8 cellular contexts compared by ENCODE assay signal in the genomic region with DNA sequence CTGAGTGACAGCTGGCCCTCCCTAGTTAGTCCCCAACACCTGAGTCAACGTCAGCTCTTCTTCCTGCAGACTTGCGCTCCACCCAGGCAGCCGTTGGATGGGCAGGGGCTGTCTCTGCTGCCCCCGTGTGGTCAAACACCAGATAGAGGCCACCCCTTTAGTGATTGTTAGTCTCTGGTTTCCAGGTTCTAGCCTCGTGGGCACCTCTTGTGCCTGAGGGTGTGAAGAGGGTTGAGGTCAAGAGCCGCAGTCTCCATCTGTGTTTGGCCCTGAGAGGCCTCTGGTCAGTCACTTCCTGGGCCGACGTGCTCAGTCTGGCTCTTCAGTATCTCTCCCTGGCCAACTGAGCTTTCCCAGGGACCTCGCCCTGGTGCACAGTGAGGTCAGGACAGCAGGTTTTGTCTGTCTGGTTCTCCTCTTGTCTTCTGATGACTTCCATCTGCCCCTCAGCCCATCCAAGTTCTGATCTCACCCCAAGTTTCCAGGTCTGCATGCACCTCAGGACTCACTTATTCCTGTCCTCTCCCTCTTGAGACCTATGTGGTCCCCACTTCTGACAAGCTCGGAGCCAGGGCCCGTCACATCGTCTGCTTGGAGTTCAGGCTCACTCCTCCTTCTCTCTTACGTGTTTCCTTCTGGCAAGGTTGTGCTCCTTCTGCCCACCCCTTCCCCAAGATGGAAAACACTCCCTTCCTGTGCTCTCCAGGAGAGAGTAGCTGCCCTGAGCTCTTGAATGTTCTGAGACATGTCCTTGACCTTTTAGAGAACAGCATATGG. TPM values are rescaled to one million over a fixed set of nuclear protein-coding genes. Genes with fewer than 3 reads are reported as not detected.
DNase-seq lines count a peak whose midpoint lies in the region; ATAC-seq and TF ChIP-seq lines count a peak whose summit lies in the region.

No MANE protein-coding gene starts in this region.

- H3K27ac ChIP-seq in CD8-positive, alpha-beta T cell (ENCODE audit: low read depth, low read length), result no peak overlapping the region
- no peak overlapping the region for H3K27ac ChIP-seq in Panc1 (ENCODE audit: low read length)
- H3K27ac ChIP-seq in foreskin keratinocyte, result no peak overlapping the region
- H3K27ac ChIP-seq in prostate gland, result no peak overlapping the region

- CTCF ChIA-PET in CD8-positive, alpha-beta T cell (lab: Charles Lee), result interaction anchor here (0.6 to 4.1 kb wide), 25 partner anchors 8 to 464 kb away, joined by 3 to 45 read pairs (median 4); no protein-coding TSS in a partner anchor
- CTCF ChIA-PET in Panc1 (lab: Charles Lee), result interaction anchor here (0.6 to 3.0 kb wide), 9 partner anchors 14 to 383 kb away, joined by 3 to 8 read pairs (median 3); no protein-coding TSS in a partner anchor

- no peak for TF ChIP-seq POLR2A in prostate gland (IDR thresholded peaks at IDR 0.05)

- peak; percentile 66 for TF ChIP-seq CTCF in CD8-positive, alpha-beta T cell (IDR thresholded peaks at IDR 0.05)
- TF ChIP-seq CTCF in Panc1 (IDR thresholded peaks at IDR 0.05) (peak; percentile 95), foreskin keratinocyte (conservative IDR thresholded peaks at IDR 0.05) (peak; percentile 90), prostate gland (IDR thresholded peaks at IDR 0.05) (peak; percentile 47 to 84 (median 70))

- peak; percentile 37 to 74 (median 55) for DNase-seq in CD8-positive, alpha-beta T cell
- DNase-seq in Panc1 (ENCODE audit: low read depth, low spot score) (no peak), foreskin keratinocyte (no peak), prostate gland (ENCODE audit: low spot score) (peak; percentile 46)
- peak; percentile 68 to 72 for DNase-seq in activated T-cell treated with anti-CD3 and anti-CD28 coated beads, Interleukin-2, amount 50 U/mL, for 72 hours

- H3K4me1 ChIP-seq in CD8-positive, alpha-beta T cell (ENCODE audit: insufficient read depth, low read length), result no peaks in the 10 kb centered on the region
- H3K4me1 ChIP-seq in Panc1 (ENCODE audit: control insufficient read depth, insufficient read depth, low read length), result no peaks in the 10 kb centered on the region
- H3K4me1 ChIP-seq in foreskin keratinocyte, result no peaks in the 10 kb centered on the region
- H3K4me1 ChIP-seq in prostate gland (replicated peaks), result no peaks in the 10 kb centered on the region

- BruUV-seq in Panc1 (replicated peaks; lab: Mats Ljungman, UMichigan), result no TSS peak

- intact Hi-C loops in CD8-positive, alpha-beta T cell (cut with DNase I, micrococcal nuclease), result loop anchor here in 1 of 2 experiments (1.0 to 10.0 kb wide), 2 partner anchors 420 to 464 kb away; no protein-coding TSS in a partner anchor
- intact Hi-C loops in Panc1 (cut with micrococcal nuclease; ENCODE audit: unreplicated experiment) (loop anchor here (10.0 kb wide), 1 partner anchor 400 kb away; no protein-coding TSS in a partner anchor), prostate gland (cut with DNase I) (loop anchor here (5.0 kb wide), 2 partner anchors 68 to 202 kb away; no protein-coding TSS in a partner anchor)

- no peaks in the 10 kb centered on the region for H3K9me3 ChIP-seq in CD8-positive, alpha-beta T cell (ENCODE audit: low read length)
- H3K9me3 ChIP-seq in Panc1 (ENCODE audit: control insufficient read depth, insufficient read depth, low read depth, low read length) (no peaks in the 10 kb centered on the region), prostate gland (no peaks in the 10 kb centered on the region)

- WGBS in prostate gland, result 37% methylated on average over 13 of the region's 13 CpGs

- H3K36me3 Mint-ChIP-seq in CD8-positive, alpha-beta T cell, result no peaks in the 10 kb centered on the region
- H3K36me3 Mint-ChIP-seq in activated T-cell treated with anti-CD3 and anti-CD28 coated beads, Interleukin-2, amount 50 U/mL, for 72 hours (ENCODE audit: insufficient read depth in 2 of 2), result no peaks in the 10 kb centered on the region

- ATAC-seq in CD8-positive, alpha-beta T cell, result peak; percentile 83
- peak; percentile 54 for ATAC-seq in HG02938 (IDR thresholded peaks at IDR 0.05; ENCODE audit: unreplicated experiment)
- ATAC-seq in Panc1, result peak; percentile 86
- peak; percentile 69 to 70 for ATAC-seq in activated T-cell treated with anti-CD3 and anti-CD28 coated beads, Interleukin-2, amount 50 U/mL, for 72 hours (replicated peaks in 1 of 2)
- peak; percentile 60 for ATAC-seq in foreskin keratinocyte
- no peak for ATAC-seq in GM21717 (IDR thresholded peaks at IDR 0.05; ENCODE audit: unreplicated experiment)
- ATAC-seq in GM21526 (IDR thresholded peaks at IDR 0.05; ENCODE audit: low FRiP score, unreplicated experiment), result no peak

- no peaks in the 10 kb centered on the region for H3K36me3 ChIP-seq in CD8-positive, alpha-beta T cell (ENCODE audit: insufficient read depth, low read length)
- H3K36me3 ChIP-seq in Panc1 (ENCODE audit: control insufficient read depth, insufficient read depth, low read length) (peaks cover 3% of the 10 kb centered on the region; the same call in 1 of the 2 replicates), prostate gland (peaks cover 0 to 9% of the 10 kb centered on the region in 2 donors)

- peaks cover 4% of the 10 kb centered on the region for H3K4me1 Mint-ChIP-seq in CD8-positive, alpha-beta T cell (ENCODE audit: low read depth)
- peaks cover 4% of the 10 kb centered on the region for H3K4me1 Mint-ChIP-seq in activated T-cell treated with anti-CD3 and anti-CD28 coated beads, Interleukin-2, amount 50 U/mL, for 72 hours (ENCODE audit: low read depth)

- H3K27me3 Mint-ChIP-seq in CD8-positive, alpha-beta T cell (ENCODE audit: low read depth), result peaks cover 28% of the 10 kb centered on the region
- peaks cover 23% of the 10 kb centered on the region for H3K27me3 Mint-ChIP-seq in activated T-cell treated with anti-CD3 and anti-CD28 coated beads, Interleukin-2, amount 50 U/mL, for 72 hours (ENCODE audit: low read depth)

- H3K4me3 ChIP-seq in CD8-positive, alpha-beta T cell (ENCODE audit: low read depth, low read length), result no peak overlapping the region
- no peak overlapping the region for H3K4me3 ChIP-seq in Panc1 (ENCODE audit: low read depth in 2 of 2, low read length in 2 of 2)
- H3K4me3 ChIP-seq in prostate gland, result no peak overlapping the region

- H3K9me3 Mint-ChIP-seq in CD8-positive, alpha-beta T cell, result no peaks in the 10 kb centered on the region
- H3K9me3 Mint-ChIP-seq in activated T-cell treated with anti-CD3 and anti-CD28 coated beads, Interleukin-2, amount 50 U/mL, for 72 hours, result no peaks in the 10 kb centered on the region

- POLR2A ChIA-PET in CD8-positive, alpha-beta T cell (lab: Charles Lee), result no interaction called here
- POLR2A ChIA-PET in Panc1 (lab: Charles Lee), result interaction anchor here (0.6 kb wide), 1 partner anchor 30 kb away, joined by 4 read pairs; no protein-coding TSS in a partner anchor

- no peaks in the 10 kb centered on the region for H3K27me3 ChIP-seq in CD8-positive, alpha-beta T cell (ENCODE audit: insufficient read depth, low read length)
- H3K27me3 ChIP-seq in Panc1 (ENCODE audit: control insufficient read depth, insufficient read depth, low read length) (no peaks in the 10 kb centered on the region), foreskin keratinocyte (no peaks in the 10 kb centered on the region), prostate gland (replicated peaks; ENCODE audit: insufficient read depth) (no peaks in the 10 kb centered on the region)

- in situ Hi-C loops in Panc1 (cut with HindIII; ENCODE audit: low pct_unique_long_range_greater_than_20kb, low sequenced_read_pairs), result no loop called here

- H3K27ac Mint-ChIP-seq in CD8-positive, alpha-beta T cell, result no peak overlapping the region
- no peak overlapping the region for H3K27ac Mint-ChIP-seq in activated T-cell treated with anti-CD3 and anti-CD28 coated beads, Interleukin-2, amount 50 U/mL, for 72 hours

- no peak overlapping the region for H3K4me3 Mint-ChIP-seq in CD8-positive, alpha-beta T cell
- H3K4me3 Mint-ChIP-seq in activated T-cell treated with anti-CD3 and anti-CD28 coated beads, Interleukin-2, amount 50 U/mL, for 72 hours, result no peak overlapping the region

RNA-seq across cellular contexts. Expression of a gene that starts 20.9 kb away (rescaled TPM):
- not detected for total RNA-seq in CD8-positive, alpha-beta T cell
- total RNA-seq in Panc1 (2021; ENCODE audit: unreplicated experiment) (99.1 TPM), foreskin keratinocyte (107 and 126 TPM in 2 replicates), prostate gland (10 to 100 TPM; 75.0 to 91.3 TPM)
- 156 TPM for polyA plus RNA-seq in Panc1 (2012; ENCODE audit: insufficient read length)
- 1 to 10 TPM in 1 of 2 donors, under 1 TPM in 1; 0.67 to 2.8 TPM for total RNA-seq in activated T-cell treated with anti-CD3 and anti-CD28 coated beads, Interleukin-2, amount 50 U/mL, for 72 hours
- polyA plus RNA-seq in foreskin keratinocyte, result 118 and 129 TPM in 2 replicates

RNA-seq across cellular contexts. Expression of a gene that starts 48.1 kb away (rescaled TPM):
- total RNA-seq in CD8-positive, alpha-beta T cell, result not detected
- total RNA-seq in Panc1 (2021; ENCODE audit: unreplicated experiment) (2.6 TPM), foreskin keratinocyte (0.24 and 0.35 TPM in 2 replicates), prostate gland (10 to 100 TPM; 17.3 to 26.0 TPM)
- polyA plus RNA-seq in Panc1 (2012; ENCODE audit: insufficient read length), result 2.0 TPM
- not detected for total RNA-seq in activated T-cell treated with anti-CD3 and anti-CD28 coated beads, Interleukin-2, amount 50 U/mL, for 72 hours
- polyA plus RNA-seq in foreskin keratinocyte, result 0.26 and 0.29 TPM in 2 replicates

Comparison
In these comparisons a context has a peak if more than half of its experiments do, and no peak if none do; other contexts are left out.
1. ATAC-seq: peak in CD8-positive, alpha-beta T cell (single experiment), HG02938 (single experiment), Panc1 (single experiment), activated T-cell treated with anti-CD3 and anti-CD28 coated beads, Interleukin-2, amount 50 U/mL, for 72 hours (2 of 2) and foreskin keratinocyte (single experiment); none in GM21717 (single experiment) and GM21526 (single experiment).
2. DNase-seq: peak in CD8-positive, alpha-beta T cell (7 of 7), activated T-cell treated with anti-CD3 and anti-CD28 coated beads, Interleukin-2, amount 50 U/mL, for 72 hours (2 of 2) and prostate gland (single experiment); none in Panc1 (single experiment) and foreskin keratinocyte (0 of 2).
3. RNA of a gene that starts 20.9 kb away (total RNA-seq): 107 to 126 TPM in foreskin keratinocyte, 99.1 TPM in Panc1 (single experiment) and 75.0 to 91.3 TPM in prostate gland; 0.67 to 2.8 TPM in activated T-cell treated with anti-CD3 and anti-CD28 coated beads, Interleukin-2, amount 50 U/mL, for 72 hours and not detected in CD8-positive, alpha-beta T cell; every median in the first group is over 10 times any median in the second.
4. Peak in every context shown above with its lines, with median percentiles within 50 percentile points of each other: CTCF ChIP-seq.